9 cellular contexts compared by ENCODE assay signal in the genomic region with DNA sequence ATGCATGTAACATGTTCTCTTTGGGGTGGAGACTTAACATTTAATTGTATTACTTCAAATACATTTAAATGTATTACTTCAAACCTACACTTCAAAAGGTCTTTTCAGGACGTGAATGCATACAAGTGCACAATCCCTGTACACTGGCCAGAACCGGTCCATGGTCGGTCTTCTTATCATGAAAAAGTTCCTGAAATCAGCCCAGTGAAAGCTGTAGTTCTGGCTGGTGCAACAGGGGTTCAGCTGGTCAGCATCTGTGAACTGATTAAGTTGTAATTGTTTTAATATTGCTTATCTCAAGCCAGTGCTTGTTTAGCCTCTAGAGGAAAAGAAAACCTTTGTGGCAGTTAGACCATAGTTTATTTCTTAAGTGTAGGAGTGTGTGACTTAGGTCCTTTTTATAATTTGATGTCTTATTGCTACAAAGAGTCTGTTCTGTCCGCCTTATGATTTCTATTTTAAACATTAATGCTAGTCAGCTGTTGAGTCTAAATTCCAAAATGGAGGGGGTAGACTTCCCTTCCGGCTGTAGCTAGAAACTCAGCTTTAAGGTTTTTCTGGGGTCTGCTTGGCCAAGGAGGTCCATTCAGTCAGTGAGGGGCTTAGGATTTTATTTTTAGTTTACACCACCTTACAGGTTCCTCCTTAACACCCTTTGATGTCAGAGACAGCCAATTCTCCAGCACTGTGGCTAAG. TPM values are rescaled to one million over a fixed set of nuclear protein-coding genes. Genes with fewer than 3 reads are reported as not detected.
DNase-seq lines count a peak whose midpoint lies in the region; ATAC-seq and TF ChIP-seq lines count a peak whose summit lies in the region.
"Had no signal": no experiment of that assay in that cellular context is flagged by ENCODE, and none has a peak within 500 bp of the region (broad histone marks: within the 10 kb centered on the region; RNA-seq: fewer than 3 reads in every experiment).

No MANE protein-coding gene starts in this region.

- H3K27ac ChIP-seq in cardiac muscle cell (no peak overlapping the region), brain microvascular endothelial cell (peak overlapping the region; percentile 74), mesodermal cell (ENCODE audit: low read depth, low read length, severe bottlenecking) (no peak overlapping the region), urinary bladder (ENCODE audit: low read depth) (peak overlapping the region; percentile 14), foreskin keratinocyte (no peak overlapping the region)

- DNase-seq in cardiac muscle cell (ENCODE audit: low read depth in 1 of 2, low spot score in 1 of 2), result peak in 1 of 2 donors; percentile 53
- no peak for DNase-seq in cardiac septum (ENCODE audit: low spot score)
- DNase-seq in brain microvascular endothelial cell, result no peak
- no peak for DNase-seq in D341Med (ENCODE audit: low spot score)
- no peak for DNase-seq in foreskin keratinocyte
- DNase-seq: NCI-H1092 had no signal

- WGBS in mesodermal cell (ENCODE audit: insufficient coverage in 2 of 2), 2 experiments, result 90 to 96% methylated on average over 3 to 4 of the region's 5 CpGs
- 39% methylated on average over 5 of the region's 5 CpGs for WGBS in urinary bladder

- H3K9me3 ChIP-seq in cardiac muscle cell (ENCODE audit: low read depth) (no peaks in the 10 kb centered on the region), mesodermal cell (ENCODE audit: control insufficient read depth, low read length) (peaks cover 1% of the 10 kb centered on the region)

- H3K27me3 ChIP-seq in cardiac muscle cell (peaks cover 35% of the 10 kb centered on the region), brain microvascular endothelial cell (replicated peaks) (no peaks in the 10 kb centered on the region), foreskin keratinocyte (no peaks in the 10 kb centered on the region)

- in situ Hi-C loops in brain microvascular endothelial cell (cut with HindIII; ENCODE audit: low pct_ligation_motif_present, low sequenced_read_pairs), result no loop called here

- intact Hi-C loops in cardiac septum (cut with DNase I), result loop anchor here (2.0 kb wide), 1 partner anchor 87 kb away; the partner anchor contains the start of gene DCAF17

- H3K4me3 ChIP-seq in cardiac muscle cell (peak overlapping the region; percentile 50), brain microvascular endothelial cell (ENCODE audit: low read depth, low read length) (peak overlapping the region; percentile 86), mesodermal cell (ENCODE audit: extremely low read depth, insufficient read depth, low read length, poor library complexity, severe bottlenecking) (peak overlapping the region; percentile 79), urinary bladder (ENCODE audit: low read depth, low read length) (peak overlapping the region; percentile 74)

- H3K4me1 ChIP-seq in cardiac muscle cell (ENCODE audit: low read depth), result peaks cover 5% of the 10 kb centered on the region
- H3K4me1 ChIP-seq in mesodermal cell (ENCODE audit: control insufficient read depth, insufficient read depth, low read length, poor library complexity, severe bottlenecking), result peaks cover 14% of the 10 kb centered on the region
- peaks cover 1% of the 10 kb centered on the region for H3K4me1 ChIP-seq in urinary bladder (ENCODE audit: insufficient read depth)
- peaks cover 13% of the 10 kb centered on the region for H3K4me1 ChIP-seq in foreskin keratinocyte

- no peak for ATAC-seq in GM18858 (IDR thresholded peaks at IDR 0.05; ENCODE audit: unreplicated experiment)
- ATAC-seq in foreskin keratinocyte, result no peak

- TF ChIP-seq CTCF in cardiac muscle cell (IDR thresholded peaks at IDR 0.05; ENCODE audit: low read depth, low read length) (no peak), brain microvascular endothelial cell (IDR thresholded peaks at IDR 0.05; ENCODE audit: low read depth, low read length, missing control alignments) (no peak), foreskin keratinocyte (conservative IDR thresholded peaks at IDR 0.05) (no peak)

- H3K36me3 ChIP-seq in cardiac muscle cell (no peaks in the 10 kb centered on the region), brain microvascular endothelial cell (replicated peaks) (no peaks in the 10 kb centered on the region), mesodermal cell (ENCODE audit: control insufficient read depth, insufficient read depth, low read length) (no peaks in the 10 kb centered on the region), urinary bladder (ENCODE audit: insufficient read depth) (no peaks in the 10 kb centered on the region)

RNA-seq across cellular contexts. Expression of gene CYBRD1, which starts 0.8 kb away (rescaled TPM):
- total RNA-seq in cardiac muscle cell (0.86 and 0.95 TPM in 2 replicates), cardiac septum (39.7 TPM), urinary bladder (223 TPM), foreskin keratinocyte (27.5 and 33.0 TPM in 2 replicates)
- polyA plus RNA-seq in cardiac muscle cell (1.7 and 2.3 TPM in 2 replicates), urinary bladder (186 TPM), foreskin keratinocyte (11.1 TPM in 2 replicates)
- 11.6 TPM for polyA plus RNA-seq in mesodermal cell (2013, experiment 1 of 2)
- 11.6 TPM for polyA plus RNA-seq in mesodermal cell (2013, experiment 2 of 2)

Comparison
In these comparisons a context has a peak if more than half of its experiments do, and no peak if none do; other contexts are left out.
1. RNA of gene CYBRD1, which starts 0.8 kb away (total RNA-seq): 223 TPM in urinary bladder (single experiment), 39.7 TPM in cardiac septum (single experiment) and 27.5 to 33.0 TPM in foreskin keratinocyte; 0.86 to 0.95 TPM in cardiac muscle cell; every median in the first group is over 10 times any median in the second.
2. H3K27ac ChIP-seq: peak in brain microvascular endothelial cell (single experiment) and urinary bladder (single experiment); none in cardiac muscle cell (single experiment), mesodermal cell (single experiment) and foreskin keratinocyte (single experiment).
3. Peak in every context shown above with its lines, with median percentiles within 50 percentile points of each other: H3K4me3 ChIP-seq.